ENCODE assay signal across 9 cellular contexts in the genomic region with DNA sequence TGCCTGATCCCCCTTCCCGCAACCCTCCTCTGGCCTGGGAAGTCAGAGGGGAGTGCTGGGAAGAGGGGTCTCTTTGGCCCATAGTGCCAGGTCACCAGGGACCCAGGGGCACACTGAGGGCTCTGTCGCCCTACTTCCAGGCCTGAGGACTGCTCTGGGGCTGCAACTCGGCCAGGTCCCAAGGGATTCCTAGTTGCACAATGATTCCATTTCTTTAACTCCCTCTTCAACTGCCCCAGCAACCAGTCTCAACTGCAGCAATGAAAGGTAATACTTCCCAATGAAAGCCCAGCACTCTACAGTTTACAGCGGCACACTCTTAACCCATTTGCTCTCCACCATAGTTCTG. TPM values are rescaled to one million over a fixed set of nuclear protein-coding genes. Genes with fewer than 3 reads are reported as not detected.
DNase-seq lines count a peak whose midpoint lies in the region; ATAC-seq, FAIRE-seq and TF ChIP-seq lines count a peak whose summit lies in the region.
"Had no signal": no experiment of that assay in that cellular context is flagged by ENCODE, and none has a peak within 500 bp of the region (broad histone marks: within the 10 kb centered on the region; RNA-seq: fewer than 3 reads in every experiment).

No MANE protein-coding gene starts in this region.

- H3K9me3 ChIP-seq in uterus, result no peaks in the 10 kb centered on the region

- peak overlapping the region; percentile 12 for H3K27ac Mint-ChIP-seq in activated naive CD4-positive, alpha-beta T cell treated with anti-CD3 and anti-CD28 coated beads, Interleukin-2, amount 10 ng/mL, durations not matched to agents 7 days and 5 days
- peak overlapping the region; percentile 40 for H3K27ac Mint-ChIP-seq in neural crest cell (ENCODE audit: unreplicated experiment)

- peaks cover 14 to 25% of the 10 kb centered on the region in 2 donors for H3K4me1 ChIP-seq in uterus

- no peaks in the 10 kb centered on the region for H3K27me3 Mint-ChIP-seq in activated naive CD4-positive, alpha-beta T cell treated with anti-CD3 and anti-CD28 coated beads, Interleukin-2, amount 10 ng/mL, durations not matched to agents 7 days and 5 days
- no peaks in the 10 kb centered on the region for H3K27me3 Mint-ChIP-seq in neural crest cell (ENCODE audit: low read depth)

- TF ChIP-seq CTCF in fibroblast of mammary gland (conservative IDR thresholded peaks at IDR 0.05; ENCODE audit: control insufficient read depth, insufficient read depth, low read depth, low read length), result no peak
- TF ChIP-seq CTCF in neural crest cell (conservative IDR thresholded peaks at IDR 0.05), result no peak
- no peak for TF ChIP-seq CTCF in uterus (IDR thresholded peaks at IDR 0.05)

- ATAC-seq in GM18519 (IDR thresholded peaks at IDR 0.05; ENCODE audit: low FRiP score, unreplicated experiment) (no peak), HG02610 (IDR thresholded peaks at IDR 0.05; ENCODE audit: unreplicated experiment) (no peak)

- no peaks in the 10 kb centered on the region for H3K27me3 ChIP-seq in uterus

- no peak for DNase-seq in activated naive CD4-positive, alpha-beta T cell treated with anti-CD3 and anti-CD28 coated beads, Interleukin-2, amount 10 ng/mL, durations not matched to agents 7 days and 5 days
- DNase-seq in activated naive CD4-positive, alpha-beta T cell treated with Interleukin-2 at 50 U/mL for 16 hours, result no peak
- peak; percentile 69 for DNase-seq in fibroblast of mammary gland (ENCODE audit: low read depth)
- DNase-seq in neural crest cell (ENCODE audit: low read depth, low spot score), result no peak
- peak; percentile 56 to 65 for DNase-seq in uterus
- no peak for DNase-seq in GM12891 (ENCODE audit: insufficient read length, low spot score)
- DNase-seq: activated naive CD4-positive, alpha-beta T cell had no signal

- FAIRE-seq in GM12891 (lab: Jason Lieb, UNC), result no peak

- peaks cover 25% of the 10 kb centered on the region for H3K4me1 Mint-ChIP-seq in activated naive CD4-positive, alpha-beta T cell treated with anti-CD3 and anti-CD28 coated beads, Interleukin-2, amount 10 ng/mL, durations not matched to agents 7 days and 5 days
- peaks cover 37% of the 10 kb centered on the region for H3K4me1 Mint-ChIP-seq in neural crest cell

- no peak overlapping the region for H3K4me3 ChIP-seq in fibroblast of mammary gland (ENCODE audit: control insufficient read depth, low read depth, low read length)
- no peak overlapping the region for H3K4me3 ChIP-seq in uterus

- peaks cover 2% of the 10 kb centered on the region for H3K36me3 Mint-ChIP-seq in activated naive CD4-positive, alpha-beta T cell treated with anti-CD3 and anti-CD28 coated beads, Interleukin-2, amount 10 ng/mL, durations not matched to agents 7 days and 5 days
- H3K36me3 Mint-ChIP-seq in neural crest cell (ENCODE audit: low read depth), result no peaks in the 10 kb centered on the region

- TF ChIP-seq POLR2A in uterus (IDR thresholded peaks at IDR 0.05) (no peak), GM12891 (IDR thresholded peaks at IDR 0.05; ENCODE audit: low read depth, low read length) (no peak)

- intact Hi-C loops in uterus (cut with DNase I; ENCODE audit: low total_unique reads), result no loop called here

- H3K27ac ChIP-seq in uterus, result peak overlapping the region; percentile 82 to 85

- H3K36me3 ChIP-seq in uterus, result no peaks in the 10 kb centered on the region

- CTCF ChIA-PET in activated naive CD4-positive, alpha-beta T cell treated with anti-CD3 and anti-CD28 coated beads, Interleukin-2, amount 10 ng/mL, durations not matched to agents 7 days and 5 days (lab: Charles Lee), result interaction anchor here (0.7 kb wide), 1 partner anchor 19 kb away, joined by 3 read pairs; no protein-coding TSS in a partner anchor

- no peak overlapping the region for H3K4me3 Mint-ChIP-seq in activated naive CD4-positive, alpha-beta T cell treated with anti-CD3 and anti-CD28 coated beads, Interleukin-2, amount 10 ng/mL, durations not matched to agents 7 days and 5 days
- no peak overlapping the region for H3K4me3 Mint-ChIP-seq in neural crest cell

- H3K9me3 Mint-ChIP-seq in activated naive CD4-positive, alpha-beta T cell treated with anti-CD3 and anti-CD28 coated beads, Interleukin-2, amount 10 ng/mL, durations not matched to agents 7 days and 5 days, result no peaks in the 10 kb centered on the region
- H3K9me3 Mint-ChIP-seq in neural crest cell, result no peaks in the 10 kb centered on the region

TF ChIP-seq in GM12891, 5 proteins besides CTCF, POLR2A, EP300 and RAD21:
- no peak for TF ChIP-seq TAF1 (IDR thresholded peaks at IDR 0.05; ENCODE audit: low read depth, low read length)
- TF ChIP-seq PAX5 (IDR thresholded peaks at IDR 0.05; ENCODE audit: insufficient read depth, low read length, severe bottlenecking), result no peak
- TF ChIP-seq POLR2AphosphoS5 (IDR thresholded peaks at IDR 0.05; ENCODE audit: low read depth, low read length), result no peak
- TF ChIP-seq POU2F2 (IDR thresholded peaks at IDR 0.05; ENCODE audit: low read depth, low read length), result no peak
- TF ChIP-seq SPI1 (IDR thresholded peaks at IDR 0.05; ENCODE audit: low read depth, low read length), result no peak
TF ChIP-seq in GM12891: peak in this region for 0.

RNA-seq across cellular contexts. Expression of gene SLC9A1, which starts 35.7 kb away (rescaled TPM):
- total RNA-seq in neural crest cell, result 24.2 and 27.1 TPM in 2 replicates
- 10 to 100 TPM in 2 of 4 donors, 1 to 10 TPM in 2; 3.1 to 33.6 (median 18.4) TPM for total RNA-seq in uterus
- 8.9 TPM for polyA plus RNA-seq in GM12891 (2012; ENCODE audit: low read depth, missing spikeins)

Comparison
In these comparisons a context has a peak if more than half of its experiments do, and no peak if none do; other contexts are left out.
1. DNase-seq: peak in fibroblast of mammary gland (single experiment) and uterus (2 of 2); none in activated naive CD4-positive, alpha-beta T cell treated with anti-CD3 and anti-CD28 coated beads, Interleukin-2, amount 10 ng/mL, durations not matched to agents 7 days and 5 days (single experiment), activated naive CD4-positive, alpha-beta T cell treated with Interleukin-2 at 50 U/mL for 16 hours (single experiment), neural crest cell (single experiment) and GM12891 (single experiment).